In genomic region chr7:64313740-64314491, GRCh38 we compare ENCODE assay signal across 8 cellular contexts. TPM values are rescaled to one million over a fixed set of nuclear protein-coding genes. Genes with fewer than 3 reads are reported as not detected.
DNase-seq lines count a peak whose midpoint lies in the region; ATAC-seq and TF ChIP-seq lines count a peak whose summit lies in the region.

ZNF736 (plus strand) TSS chr7:64313961; CDS start chr7:64314151, 190 bp downstream.

- no peak for TF ChIP-seq CTCF in MM.1S (IDR thresholded peaks at IDR 0.05; ENCODE audit: low read length)
- TF ChIP-seq CTCF in upper lobe of right lung (IDR thresholded peaks at IDR 0.05) = no peak

- H3K27me3 ChIP-seq in MM.1S (replicated peaks; ENCODE audit: insufficient read depth, low read length) = no peaks in the 10 kb centered on the region
- H3K27me3 ChIP-seq in SJSA1 (replicated peaks) = no peaks in the 10 kb centered on the region
- H3K27me3 ChIP-seq in upper lobe of right lung = no peaks in the 10 kb centered on the region

- no peaks in the 10 kb centered on the region for H3K9me2 ChIP-seq in MM.1S (replicated peaks; ENCODE audit: insufficient read depth, low read length)

- H3K4me2 ChIP-seq in MM.1S (ENCODE audit: low read depth, low read length) = peak within 1 kb of the TSS; percentile 66

- H3K27ac ChIP-seq in MM.1S (ENCODE audit: low read length) (peak within 1 kb of the TSS; percentile 45; the same call in 1 of the 2 replicates), SJSA1 (no peak within 1 kb of the TSS), upper lobe of right lung (peak within 1 kb of the TSS; percentile 83)

- H3K36me3 ChIP-seq in MM.1S (replicated peaks; ENCODE audit: insufficient read depth, low read length) = no peaks in the 10 kb centered on the region
- H3K36me3 ChIP-seq in SJSA1 = no peaks in the 10 kb centered on the region
- no peaks in the 10 kb centered on the region for H3K36me3 ChIP-seq in upper lobe of right lung

- H3K9ac ChIP-seq in MM.1S (ENCODE audit: low read length) = peak within 1 kb of the TSS; percentile 80

- no peaks in the 10 kb centered on the region for H4K20me1 ChIP-seq in MM.1S (ENCODE audit: insufficient read depth, low read length)

- H3K4me3 ChIP-seq in MM.1S (ENCODE audit: low read length) (peak within 1 kb of the TSS; percentile 72), SJSA1 (peak within 1 kb of the TSS; percentile 32), upper lobe of right lung (peak within 1 kb of the TSS; percentile 75)

- H3F3A ChIP-seq in MM.1S (ENCODE audit: insufficient read depth, low read length) = no peaks in the 10 kb centered on the region

- peaks cover 39% of the 10 kb centered on the region for H3K79me2 ChIP-seq in MM.1S (ENCODE audit: low read length)

- peak within 1 kb of the TSS; percentile 80 for H2AFZ ChIP-seq in MM.1S (ENCODE audit: low read length)

- peak; percentile 99 for ATAC-seq in upper lobe of right lung

- intact Hi-C loops in posterior vena cava (cut with DNase I) (no loop called here), upper lobe of right lung (cut with DNase I) (no loop called here)

- H3K4me1 ChIP-seq in MM.1S (ENCODE audit: low read length) (peaks cover 6% of the 10 kb centered on the region; the same call in 1 of the 2 replicates), SJSA1 (replicated peaks) (no peaks in the 10 kb centered on the region), upper lobe of right lung (no peaks in the 10 kb centered on the region)

- H3K9me3 ChIP-seq in MM.1S (replicated peaks; ENCODE audit: insufficient read depth, low read length) (no peaks in the 10 kb centered on the region), SJSA1 (replicated peaks) (no peaks in the 10 kb centered on the region), upper lobe of right lung (no peaks in the 10 kb centered on the region)

- DNase-seq in ELR (ENCODE audit: low read depth) (peak; percentile 91), H4 (ENCODE audit: low spot score) (peak; percentile 97), MM.1S (peak; percentile 89), SJSA1 (ENCODE audit: low read depth in 1 of 2, low spot score in 2 of 2) (peak; percentile 25 to 48), foreskin melanocyte (peak; percentile 87), posterior vena cava (ENCODE audit: low spot score) (peak; percentile 97), upper lobe of right lung (peak; percentile 92)
- DNase-seq in activated gamma-delta T cell treated with anti-CD3 and anti-CD28 coated beads, Interleukin-2, amount 50 U/mL, for 16 hours (ENCODE audit: low read depth) = peak; percentile 75

RNA-seq across cellular contexts. Expression of gene ZNF736, which starts in this region (rescaled TPM):
- 5.0 and 5.4 TPM in 2 replicates for total RNA-seq in H4 (2014; rRNA removed; shearing (Covaris generic))
- total RNA-seq in SJSA1 (2014; rRNA removed; shearing (Covaris generic)) = 0.06 and 0.68 TPM in 2 replicates
- total RNA-seq in posterior vena cava = 10 to 100 TPM; 14.2 to 15.7 TPM
- total RNA-seq in upper lobe of right lung = 13.5 TPM

Comparison
In these comparisons a context has a peak if more than half of its experiments do, and no peak if none do; other contexts are left out.
1. Peak in DNase-seq and H3K4me3 ChIP-seq in SJSA1; RNA of the gene not detected or under 1 TPM.
2. DNase-seq: peak in every context shown above with its lines; median percentile 97 in H4; 97 in posterior vena cava; 92 in upper lobe of right lung; 91 in ELR; 89 in MM.1S; 87 in foreskin melanocyte; 75 in activated gamma-delta T cell treated with anti-CD3 and anti-CD28 coated beads, Interleukin-2, amount 50 U/mL, for 16 hours; 36 in SJSA1.